In the genomic region with DNA sequence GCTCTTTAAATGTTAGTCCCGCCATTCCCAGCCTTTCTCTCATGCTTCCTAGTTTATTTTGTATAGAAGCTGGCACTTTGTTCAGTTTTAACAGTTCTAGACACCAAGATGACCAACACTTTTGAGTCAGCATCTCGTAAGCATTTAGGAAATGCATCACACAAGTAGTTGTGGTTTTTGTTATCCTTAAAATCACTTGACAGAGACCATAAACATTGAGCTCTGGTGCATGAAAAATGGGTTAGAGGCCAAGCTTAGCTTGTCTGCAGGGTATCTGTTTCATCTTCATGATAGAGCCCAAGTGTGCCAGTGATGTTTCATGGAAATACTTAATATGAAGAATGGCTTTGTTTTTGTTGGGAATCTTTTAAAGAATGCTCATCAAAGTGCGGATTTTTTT, we compare ENCODE assay signal across 1 cellular context.
TF ChIP-seq lines count a peak whose summit lies in the region.

No MANE protein-coding gene starts in this region.

TF ChIP-seq in SK-N-SH, 30 proteins besides CTCF, POLR2A, EP300 and RAD21 (continued from another document):
- TF ChIP-seq, protein P1, sequence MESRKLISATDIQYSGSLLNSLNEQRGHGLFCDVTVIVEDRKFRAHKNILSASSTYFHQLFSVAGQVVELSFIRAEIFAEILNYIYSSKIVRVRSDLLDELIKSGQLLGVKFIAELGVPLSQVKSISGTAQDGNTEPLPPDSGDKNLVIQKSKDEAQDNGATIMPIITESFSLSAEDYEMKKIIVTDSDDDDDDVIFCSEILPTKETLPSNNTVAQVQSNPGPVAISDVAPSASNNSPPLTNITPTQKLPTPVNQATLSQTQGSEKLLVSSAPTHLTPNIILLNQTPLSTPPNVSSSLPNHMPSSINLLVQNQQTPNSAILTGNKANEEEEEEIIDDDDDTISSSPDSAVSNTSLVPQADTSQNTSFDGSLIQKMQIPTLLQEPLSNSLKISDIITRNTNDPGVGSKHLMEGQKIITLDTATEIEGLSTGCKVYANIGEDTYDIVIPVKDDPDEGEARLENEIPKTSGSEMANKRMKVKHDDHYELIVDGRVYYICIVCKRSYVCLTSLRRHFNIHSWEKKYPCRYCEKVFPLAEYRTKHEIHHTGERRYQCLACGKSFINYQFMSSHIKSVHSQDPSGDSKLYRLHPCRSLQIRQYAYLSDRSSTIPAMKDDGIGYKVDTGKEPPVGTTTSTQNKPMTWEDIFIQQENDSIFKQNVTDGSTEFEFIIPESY (IDR thresholded peaks at IDR 0.05; ENCODE audit: borderline replicate concordance, low read depth) = peak; percentile 90
- TF ChIP-seq RCOR1 (IDR thresholded peaks at IDR 0.05; ENCODE audit: low read length) (no peak), PBX3 (IDR thresholded peaks at IDR 0.05) (peak; percentile 98), REST (IDR thresholded peaks at IDR 0.05; ENCODE audit: low read depth, low read length) (0 out of 2 replicates have a peak, but pooled peaks have one; percentile 34), POLR2AphosphoS5 (IDR thresholded peaks at IDR 0.05; ENCODE audit: low read depth, low read length) (peak; percentile 93), RXRA (IDR thresholded peaks at IDR 0.05; ENCODE audit: borderline replicate concordance, low read depth) (peak; percentile 88; the same call in 1 of the 2 replicates), JUND (IDR thresholded peaks at IDR 0.05) (peak; percentile 99), TCF12 (IDR thresholded peaks at IDR 0.05) (peak; percentile 100), FOXM1 (IDR thresholded peaks at IDR 0.05; ENCODE audit: low read depth) (peak; percentile 94), GATA2 (CRISPR knock-in tag; IDR thresholded peaks at IDR 0.05) (no peak), GABPA (IDR thresholded peaks at IDR 0.05; ENCODE audit: low read depth) (peak; percentile 51), EZH2phosphoT487 (IDR thresholded peaks at IDR 0.05; ENCODE audit: borderline replicate concordance, low read depth) (no peak)
- TF ChIP-seq, protein P2, sequence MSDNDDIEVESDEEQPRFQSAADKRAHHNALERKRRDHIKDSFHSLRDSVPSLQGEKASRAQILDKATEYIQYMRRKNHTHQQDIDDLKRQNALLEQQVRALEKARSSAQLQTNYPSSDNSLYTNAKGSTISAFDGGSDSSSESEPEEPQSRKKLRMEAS (IDR thresholded peaks at IDR 0.05; ENCODE audit: low read depth) = peak; percentile 51; the same call in 1 of the 2 replicates
